ENCODE assay signal across 15 cellular contexts in genomic region chr2:86592547-86593230, GRCh38. TPM values are rescaled to one million over a fixed set of nuclear protein-coding genes. Genes with fewer than 3 reads are reported as not detected.
A peak's percentile ranks its signal among the peaks of the same experiment; 100 is the strongest.
DNase-seq lines count a peak whose midpoint lies in the region; ATAC-seq and TF ChIP-seq lines count a peak whose summit lies in the region.
"Had no signal": no experiment of that assay in that cellular context is flagged by ENCODE, and none has a peak within 500 bp of the region (broad histone marks: within the 10 kb centered on the region; RNA-seq: fewer than 3 reads in every experiment).

No MANE protein-coding gene starts in this region.

- H3K9me3 Mint-ChIP-seq in naive thymus-derived CD4-positive, alpha-beta T cell, result peaks cover 0 to 7% (median 2%) of the 10 kb centered on the region in 11 donors

- intact Hi-C loops in right cardiac atrium (cut with DNase I) (no loop called here), tibial artery (cut with DNase I; ENCODE audit: low total_unique reads) (no loop called here)
- intact Hi-C loops in naive thymus-derived CD4-positive, alpha-beta T cell (cut with micrococcal nuclease), result no loop called here

- H3K36me3 Mint-ChIP-seq in naive thymus-derived CD4-positive, alpha-beta T cell, result peaks cover 0 to 11% (median 4%) of the 10 kb centered on the region in 5 donors

- ATAC-seq in right cardiac atrium, result peak in 1 of 2 donors; percentile 64
- ATAC-seq in naive thymus-derived CD4-positive, alpha-beta T cell, result no peak
- ATAC-seq: activated CD4-positive, alpha-beta T cell treated with anti-CD3 and anti-CD28 coated beads for 36 hours; HCT116; sciatic nerve had no signal

- 28% methylated on average over 3 of the region's 3 CpGs for WGBS in right cardiac atrium

- no peak overlapping the region for H3K4me3 Mint-ChIP-seq in naive thymus-derived CD4-positive, alpha-beta T cell
- H3K4me3 Mint-ChIP-seq: activated CD4-positive, alpha-beta T cell treated with anti-CD3 and anti-CD28 coated beads for 36 hours had no signal

- no peaks in the 10 kb centered on the region for H3K4me1 ChIP-seq in right cardiac atrium (ENCODE audit: control insufficient read depth, insufficient read depth, low read length)
- H3K4me1 ChIP-seq in tibial artery, result peaks cover 0 to 19% (median 6%) of the 10 kb centered on the region in 4 donors
- H3K4me1 ChIP-seq in naive thymus-derived CD4-positive, alpha-beta T cell (ENCODE audit: control insufficient read depth in 2 of 2, insufficient read depth in 2 of 2, low read length in 2 of 2), result no peaks in the 10 kb centered on the region
- H3K4me1 ChIP-seq: Peyer's patch had no signal

- DNase-seq in NCI-H226, result peak; percentile 39
- peak; percentile 46 to 85 for DNase-seq in cerebellar nuclear complex (lab: John Stamatoyannopoulos, UW)
- DNase-seq in right cardiac atrium, result peak in 2 of 3 donors; percentile 11 to 37
- no peak for DNase-seq in tibial artery
- DNase-seq in naive thymus-derived CD4-positive, alpha-beta T cell, result no peak
- DNase-seq in NOMO-1 (lab: John Stamatoyannopoulos, UW; ENCODE audit: unreplicated experiment in 2 of 2), result no peak
- no peak for DNase-seq in DMS79 treated with DMSO at 0.1 percent for 48 hours (lab: John Stamatoyannopoulos, UW)
- DNase-seq: activated CD4-positive, alpha-beta T cell treated with anti-CD3 and anti-CD28 coated beads for 36 hours; activated effector memory CD4-positive, alpha-beta T cell treated with Interleukin-2 at 50 U/mL for 16 hours; NCI-H774; Peyer's patch; stimulated activated CD4-positive, alpha-beta T cell treated with anti-CD3 and anti-CD28 coated beads, Interleukin-2, amount 100 ng/mL, for 24 hours; stomach had no signal

- H3K27me3 ChIP-seq in right cardiac atrium (ENCODE audit: control insufficient read depth, insufficient read depth) (no peaks in the 10 kb centered on the region), tibial artery (no peaks in the 10 kb centered on the region)
- H3K27me3 ChIP-seq in naive thymus-derived CD4-positive, alpha-beta T cell (ENCODE audit: control insufficient read depth in 2 of 2, insufficient read depth in 2 of 2, low read length in 2 of 2), result no peaks in the 10 kb centered on the region
- H3K27me3 ChIP-seq: Peyer's patch, stomach had no signal

- TF ChIP-seq CTCF in tibial artery (IDR thresholded peaks at IDR 0.05), result no peak

- H3K27ac ChIP-seq in right cardiac atrium (ENCODE audit: low read length) (peak overlapping the region; percentile 58), tibial artery (peak overlapping the region; percentile 5 to 39)
- H3K27ac ChIP-seq in naive thymus-derived CD4-positive, alpha-beta T cell (ENCODE audit: low read depth, low read length), result no peak overlapping the region

- CTCF ChIA-PET in naive thymus-derived CD4-positive, alpha-beta T cell (lab: Charles Lee), result no interaction called here

- H3K27me3 Mint-ChIP-seq in naive thymus-derived CD4-positive, alpha-beta T cell, result peaks cover 7 to 29% (median 11%) of the 10 kb centered on the region in 5 donors

- no peaks in the 10 kb centered on the region for H3K9me3 ChIP-seq in right cardiac atrium (ENCODE audit: control insufficient read depth, low read length)
- no peaks in the 10 kb centered on the region for H3K9me3 ChIP-seq in tibial artery
- H3K9me3 ChIP-seq in naive thymus-derived CD4-positive, alpha-beta T cell (ENCODE audit: control insufficient read depth in 2 of 3, low read length in 3 of 3), result no peaks in the 10 kb centered on the region
- H3K9me3 ChIP-seq: Peyer's patch, stomach had no signal

- H3K4me3 ChIP-seq in right cardiac atrium (ENCODE audit: low read length) (no peak overlapping the region), tibial artery (no peak overlapping the region)
- no peak overlapping the region for H3K4me3 ChIP-seq in naive thymus-derived CD4-positive, alpha-beta T cell (ENCODE audit: low read length)
- H3K4me3 ChIP-seq: Peyer's patch, stomach had no signal

- no peak overlapping the region for H3K27ac Mint-ChIP-seq in naive thymus-derived CD4-positive, alpha-beta T cell
- H3K27ac Mint-ChIP-seq: activated CD4-positive, alpha-beta T cell treated with anti-CD3 and anti-CD28 coated beads for 36 hours had no signal

- POLR2A ChIA-PET in naive thymus-derived CD4-positive, alpha-beta T cell (lab: Charles Lee), result interaction anchor here (0.8 to 1.8 kb wide), 3 partner anchors 26 to 30 kb away, joined by 3 to 5 read pairs (median 4); no protein-coding TSS in a partner anchor

- no peaks in the 10 kb centered on the region for H3K4me1 Mint-ChIP-seq in naive thymus-derived CD4-positive, alpha-beta T cell
- H3K4me1 Mint-ChIP-seq: activated CD4-positive, alpha-beta T cell treated with anti-CD3 and anti-CD28 coated beads for 36 hours had no signal

- no peaks in the 10 kb centered on the region for H3K36me3 ChIP-seq in tibial artery
- no peaks in the 10 kb centered on the region for H3K36me3 ChIP-seq in naive thymus-derived CD4-positive, alpha-beta T cell (ENCODE audit: control insufficient read depth in 2 of 3, insufficient read depth in 3 of 3, low read length in 3 of 3)
- H3K36me3 ChIP-seq: Peyer's patch, stomach had no signal

RNA-seq across cellular contexts. Expression of gene CHMP3, which starts 29.4 kb away (rescaled TPM):
- 100 to 1,000 TPM; 144 to 164 (median 155) TPM for total RNA-seq in right cardiac atrium
- 89.7 TPM for polyA plus RNA-seq in right cardiac atrium
- total RNA-seq in naive thymus-derived CD4-positive, alpha-beta T cell, result 100 to 1,000 TPM in 2 of 5 experiments, 10 to 100 TPM in 3; 39.9 to 103 (median 71.4) TPM
- 10 to 100 TPM; 90.1 to 99.1 TPM for polyA plus RNA-seq in naive thymus-derived CD4-positive, alpha-beta T cell

RNA-seq across cellular contexts. Expression of gene RNF103, which starts 31.0 kb away (rescaled TPM):
- 10 to 100 TPM; 37.1 to 46.2 (median 43.5) TPM for total RNA-seq in right cardiac atrium
- 39.3 TPM for polyA plus RNA-seq in right cardiac atrium
- 10 to 100 TPM; 15.6 to 71.2 (median 37.8) TPM for total RNA-seq in naive thymus-derived CD4-positive, alpha-beta T cell
- 1 to 10 TPM; 2.3 to 2.8 TPM for polyA plus RNA-seq in naive thymus-derived CD4-positive, alpha-beta T cell

Comparison
In these comparisons a context has a peak if more than half of its experiments do, and no peak if none do; other contexts are left out.
1. DNase-seq: peak in NCI-H226 (single experiment), cerebellar nuclear complex (2 of 2) and right cardiac atrium (2 of 3); none in tibial artery (0 of 2), naive thymus-derived CD4-positive, alpha-beta T cell (0 of 9), NOMO-1 (0 of 2) and DMS79 treated with DMSO at 0.1 percent for 48 hours (single experiment).